ENCODE assay signal across 27 cellular contexts in the genomic region with DNA sequence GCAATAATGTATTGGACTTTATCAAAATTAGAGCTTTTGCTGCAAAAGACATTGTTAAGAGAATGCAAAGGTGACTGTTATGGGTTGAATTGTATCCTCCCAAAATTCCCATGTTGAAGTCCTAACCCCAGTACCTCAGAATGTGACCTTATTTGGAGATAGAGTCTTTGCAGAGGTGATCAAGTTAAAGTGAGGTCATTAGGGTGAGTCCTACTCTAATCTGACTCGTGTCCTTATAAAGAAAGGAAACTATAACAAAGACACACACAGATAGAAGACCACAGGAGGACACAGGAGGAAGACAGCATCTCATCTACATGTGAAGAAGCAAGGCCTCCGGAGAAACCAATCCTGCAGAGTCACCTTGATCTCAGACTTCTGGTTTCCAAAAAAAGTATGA.
"Had no signal": no experiment of that assay in that cellular context is flagged by ENCODE, and none has a peak within 500 bp of the region (broad histone marks: within the 10 kb centered on the region; RNA-seq: fewer than 3 reads in every experiment).

No MANE protein-coding gene starts in this region.

- H3K36me3 ChIP-seq: neutrophil, pancreas, prostate gland, right atrium auricular region, right lobe of liver, sigmoid colon, stomach, thoracic aorta, thyroid gland, tibial nerve, upper lobe of left lung, vagina had no signal

- H3K4me1 Mint-ChIP-seq: natural killer cell; stimulated activated effector memory CD8-positive, alpha-beta T cell treated with anti-CD3 and anti-CD28 coated beads, Interleukin-12 subunit alpha, Interleukin-12 subunit beta, amount 100 ng/mL, for 72 hours; stimulated activated naive B cell treated with anti-CD40 and anti-IgM and Interleukin-4, amounts not matched to agents 10 μg/mL and 1 μg/mL and 100 μg/mL, for 72 hours had no signal

- H3K36me3 Mint-ChIP-seq: natural killer cell; stimulated activated effector memory CD8-positive, alpha-beta T cell treated with anti-CD3 and anti-CD28 coated beads, Interleukin-12 subunit alpha, Interleukin-12 subunit beta, amount 100 ng/mL, for 72 hours; stimulated activated naive B cell treated with anti-CD40 and anti-IgM and Interleukin-4, amounts not matched to agents 10 μg/mL and 1 μg/mL and 100 μg/mL, for 72 hours had no signal

- H3K27me3 ChIP-seq: neutrophil, right atrium auricular region, right lobe of liver, sigmoid colon, thyroid gland, tibial nerve, upper lobe of left lung, vagina had no signal

- H3K27ac ChIP-seq: neutrophil, pancreas, prostate gland, right atrium auricular region, right lobe of liver, sigmoid colon, stomach, thoracic aorta, thyroid gland, tibial nerve, upper lobe of left lung, vagina had no signal

- H3K27ac Mint-ChIP-seq: natural killer cell; nephron; stimulated activated effector memory CD8-positive, alpha-beta T cell treated with anti-CD3 and anti-CD28 coated beads, Interleukin-12 subunit alpha, Interleukin-12 subunit beta, amount 100 ng/mL, for 72 hours; stimulated activated naive B cell treated with anti-CD40 and anti-IgM and Interleukin-4, amounts not matched to agents 10 μg/mL and 1 μg/mL and 100 μg/mL, for 72 hours; stimulated activated naive CD8-positive, alpha-beta T cell treated with anti-CD3 and anti-CD28 coated beads, Interleukin-15, Interleukin-2, amounts not matched to agents 100 ng/mL and 50 ng/mL, for 24 hours had no signal

- H3K4me3 ChIP-seq: pancreas, prostate gland, right atrium auricular region, right lobe of liver, sigmoid colon, stomach, thoracic aorta, thyroid gland, tibial nerve, upper lobe of left lung, vagina had no signal

- H3K9me3 ChIP-seq: neutrophil, pancreas, prostate gland, right atrium auricular region, right lobe of liver, sigmoid colon, stomach, thoracic aorta, thyroid gland, tibial nerve, upper lobe of left lung, vagina had no signal

- DNase-seq: natural killer cell; nucleus accumbens; pancreas; retina; right lobe of liver; sigmoid colon; small intestine; stimulated activated CD4-positive, alpha-beta T cell treated with anti-CD3 and anti-CD28 coated beads, Interleukin-15, amount 100 ng/mL, for 24 hours; stimulated activated CD4-positive, alpha-beta T cell treated with anti-CD3 and anti-CD28 coated beads, Interleukin-2, amount 100 ng/mL, for 24 hours; stimulated activated CD4-positive, alpha-beta T cell treated with anti-CD3 and anti-CD28 coated beads, Interleukin-2, amount 100 ng/mL, for 48 hours; stimulated activated CD4-positive, alpha-beta T cell treated with anti-CD3 and anti-CD28 coated beads, Interleukin-4, amount 100 ng/mL, for 24 hours; stimulated activated naive B cell treated with anti-CD40 and anti-IgM and Interleukin-4, amounts not matched to agents 10 μg/mL and 1 μg/mL and 100 μg/mL, for 72 hours; stimulated activated naive CD4-positive, alpha-beta T cell treated with Interleukin-2 at 50 U/mL for 16 hours; stomach; thyroid gland; trophoblast cell; upper lobe of left lung had no signal

- ATAC-seq: natural killer cell; pancreas; right lobe of liver; stimulated activated effector memory CD8-positive, alpha-beta T cell treated with anti-CD3 and anti-CD28 coated beads, Interleukin-12 subunit alpha, Interleukin-12 subunit beta, amount 100 ng/mL, for 72 hours; stimulated activated naive B cell treated with anti-CD40 and anti-IgM and Interleukin-4, amounts not matched to agents 10 μg/mL and 1 μg/mL and 100 μg/mL, for 72 hours had no signal

- H3K4me1 ChIP-seq: pancreas, prostate gland, right atrium auricular region, right lobe of liver, sigmoid colon, stomach, thyroid gland, tibial nerve, upper lobe of left lung, vagina had no signal

- H3K9me3 Mint-ChIP-seq: natural killer cell; stimulated activated effector memory CD8-positive, alpha-beta T cell treated with anti-CD3 and anti-CD28 coated beads, Interleukin-12 subunit alpha, Interleukin-12 subunit beta, amount 100 ng/mL, for 72 hours; stimulated activated naive CD8-positive, alpha-beta T cell treated with anti-CD3 and anti-CD28 coated beads, Interleukin-15, Interleukin-2, amounts not matched to agents 100 ng/mL and 50 ng/mL, for 24 hours had no signal

- H3K4me3 Mint-ChIP-seq: natural killer cell; nephron; stimulated activated effector memory CD8-positive, alpha-beta T cell treated with anti-CD3 and anti-CD28 coated beads, Interleukin-12 subunit alpha, Interleukin-12 subunit beta, amount 100 ng/mL, for 72 hours; stimulated activated naive B cell treated with anti-CD40 and anti-IgM and Interleukin-4, amounts not matched to agents 10 μg/mL and 1 μg/mL and 100 μg/mL, for 72 hours; stimulated activated naive CD8-positive, alpha-beta T cell treated with anti-CD3 and anti-CD28 coated beads, Interleukin-15, Interleukin-2, amounts not matched to agents 100 ng/mL and 50 ng/mL, for 24 hours had no signal

- FAIRE-seq: pancreas, small intestine, urothelium cell line had no signal
